13 cellular contexts compared by ENCODE assay signal in the genomic region with DNA sequence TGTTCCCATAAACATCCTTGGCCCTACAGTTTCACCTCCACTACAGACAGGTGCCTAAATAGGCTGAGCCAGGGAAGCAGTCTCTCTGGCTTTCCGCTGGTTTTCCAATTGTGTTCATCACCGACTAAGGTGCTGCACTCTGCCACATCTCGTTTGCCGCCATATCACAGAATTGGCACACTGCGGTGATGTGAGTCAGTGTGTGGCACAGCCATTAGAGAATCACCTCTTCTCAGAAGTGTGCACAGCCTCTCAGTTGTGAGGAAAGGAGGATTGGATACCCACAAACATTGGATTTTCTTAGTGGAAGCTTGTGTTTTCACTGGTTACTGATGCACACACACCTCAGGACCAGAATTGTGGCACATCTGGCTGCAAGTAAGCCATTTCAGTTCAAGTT.
DNase-seq lines count a peak whose midpoint lies in the region; ATAC-seq and TF ChIP-seq lines count a peak whose summit lies in the region.
"Had no signal": no experiment of that assay in that cellular context is flagged by ENCODE, and none has a peak within 500 bp of the region (broad histone marks: within the 10 kb centered on the region; RNA-seq: fewer than 3 reads in every experiment).

No MANE protein-coding gene starts in this region.

- DNase-seq in Right ventricle myocardium superior = no peak
- DNase-seq in cardiac septum (ENCODE audit: low spot score) = no peak
- no peak for DNase-seq in left ventricle myocardium superior
- no peak for DNase-seq in foreskin fibroblast
- DNase-seq in DMS 273 (lab: John Stamatoyannopoulos, UW; ENCODE audit: unreplicated experiment) = no peak
- DNase-seq: AML-193; CD8-positive, alpha-beta T cell; H9; IMR-90 had no signal

- H3K27ac ChIP-seq in BLaER1 = no peak overlapping the region
- H3K27ac ChIP-seq in angular gyrus (ENCODE audit: low read depth, low read length) = peak overlapping the region; percentile 34
- H3K27ac ChIP-seq: 22Rv1, A549 had no signal

- ATAC-seq in Right ventricle myocardium superior (ENCODE audit: poor library complexity) (peak; percentile 19), left ventricle myocardium superior (peak; percentile 17)
- ATAC-seq: A549; CD8-positive, alpha-beta T cell had no signal

- peaks cover 11% of the 10 kb centered on the region for H3K4me1 ChIP-seq in BLaER1
- H3K4me1 ChIP-seq: A549 had no signal

- H3K27me3 ChIP-seq in BLaER1 = no peaks in the 10 kb centered on the region

- H4K20me1 ChIP-seq in BLaER1 = no peaks in the 10 kb centered on the region

- no peak overlapping the region for H3K4me3 ChIP-seq in BLaER1
- H3K4me3 ChIP-seq in foreskin fibroblast (ENCODE audit: low read depth in 1 of 2, low read length in 2 of 2) = no peak overlapping the region
- H3K4me3 ChIP-seq: A549 had no signal

- H3K36me3 ChIP-seq in BLaER1 = no peaks in the 10 kb centered on the region

- no peak for TF ChIP-seq CTCF in foreskin fibroblast (IDR thresholded peaks at IDR 0.05; ENCODE audit: low read depth, low read length)

- H3K9ac ChIP-seq in BLaER1 = no peak overlapping the region

- intact Hi-C loops in Right ventricle myocardium superior (cut with DNase I) (no loop called here), cardiac septum (cut with DNase I) (no loop called here), left ventricle myocardium superior (cut with micrococcal nuclease) (no loop called here)

- no peaks in the 10 kb centered on the region for H3K9me3 ChIP-seq in BLaER1
- H3K9me3 ChIP-seq: A549 had no signal

- peak overlapping the region; percentile 41 for H3K4me2 ChIP-seq in BLaER1
- H3K4me2 ChIP-seq: A549 had no signal
